ENCODE assay signal across 8 cellular contexts in genomic region chr2:109637749-109638570, GRCh38. TPM values are rescaled to one million over a fixed set of nuclear protein-coding genes. Genes with fewer than 3 reads are reported as not detected.
DNase-seq lines count a peak whose midpoint lies in the region; ATAC-seq and TF ChIP-seq lines count a peak whose summit lies in the region.

No MANE protein-coding gene starts in this region.

- H3K27me3 ChIP-seq in GM23248 (replicated peaks; ENCODE audit: insufficient read depth) (no peaks in the 10 kb centered on the region), thyroid gland (no peaks in the 10 kb centered on the region)

- H3K36me3 ChIP-seq in GM23248 (ENCODE audit: low read depth): no peaks in the 10 kb centered on the region
- no peaks in the 10 kb centered on the region for H3K36me3 ChIP-seq in thyroid gland

- intact Hi-C loops in thyroid gland (cut with DNase I): no loop called here

- no peak overlapping the region for H3K9ac ChIP-seq in GM23248

- no peaks in the 10 kb centered on the region for H3K79me2 ChIP-seq in GM23248 (ENCODE audit: insufficient read depth)

- ATAC-seq in GM18520 (IDR thresholded peaks at IDR 0.05; ENCODE audit: unreplicated experiment): peak; percentile 60

- H3K9me2 ChIP-seq in GM23248 (ENCODE audit: insufficient read depth): no peaks in the 10 kb centered on the region

- no peaks in the 10 kb centered on the region for H4K20me1 ChIP-seq in GM23248 (ENCODE audit: insufficient read depth)

- no peak for TF ChIP-seq POLR2A in NB4 (IDR thresholded peaks at IDR 0.05; ENCODE audit: extremely low read depth, insufficient read length)
- TF ChIP-seq POLR2A in thyroid gland (IDR thresholded peaks at IDR 0.05): no peak

- peaks cover 25% of the 10 kb centered on the region for H3K4me1 ChIP-seq in GM23248 (ENCODE audit: insufficient read depth)
- no peaks in the 10 kb centered on the region for H3K4me1 ChIP-seq in thyroid gland

- H2AFZ ChIP-seq in GM23248: peak overlapping the region; percentile 66

- H3K9me3 ChIP-seq in GM23248 (ENCODE audit: low read depth) (no peaks in the 10 kb centered on the region), thyroid gland (no peaks in the 10 kb centered on the region)

- WGBS in GM23248 (ENCODE audit: low coverage in 1 of 2, low lambda C conversion rate in 2 of 2, missing lambda C conversion rate in 2 of 2), 2 experiments: 61 to 62% methylated on average over 9 of the region's 9 CpGs
- 80 to 86% methylated on average over 9 of the region's 9 CpGs for WGBS in thyroid gland, 2 donors

- in situ Hi-C loops in GM23248 (cut with MboI): no loop called here

- DNase-seq in GM23248 (peak; percentile 83), NB4 (ENCODE audit: low read depth) (peak; percentile 54), iris pigment epithelial cell (ENCODE audit: low read depth) (peak; percentile 82), thyroid gland (no peak), NOMO-1 (lab: John Stamatoyannopoulos, UW; ENCODE audit: unreplicated experiment in 2 of 2) (no peak), substantia nigra (lab: John Stamatoyannopoulos, UW) (no peak)
- DNase-seq in central memory CD4-positive, alpha-beta T cell: no peak

- H3K4me3 ChIP-seq in GM23248 (0 out of 2 replicates have a peak overlapping the region, but pooled peaks have one; percentile 2), NB4 (ENCODE audit: low read depth, low read length) (no peak overlapping the region), thyroid gland (replicated peaks in 1 of 3) (no peak overlapping the region)

- no peak for TF ChIP-seq CTCF in NB4 (IDR thresholded peaks at IDR 0.05; ENCODE audit: low read depth, low read length)
- no peak for TF ChIP-seq CTCF in thyroid gland (IDR thresholded peaks at IDR 0.05)

- H3K27ac ChIP-seq in GM23248: peak overlapping the region; percentile 50
- H3K27ac ChIP-seq in thyroid gland: no peak overlapping the region
- H3K27ac ChIP-seq in substantia nigra (ENCODE audit: low read depth, low read length, poor library complexity, severe bottlenecking): no peak overlapping the region

- H3F3A ChIP-seq in GM23248 (ENCODE audit: insufficient read depth): peaks cover 32% of the 10 kb centered on the region

- H3K4me2 ChIP-seq in GM23248 (ENCODE audit: unreplicated experiment): peak overlapping the region; percentile 56

RNA-seq across cellular contexts. Expression of gene SOWAHC, which starts 23.8 kb away (rescaled TPM):
- total RNA-seq in GM23248 (2014; rRNA removed; shearing (Covaris generic)): 43.6 and 46.0 TPM in 2 replicates
- 18.0 and 19.8 TPM in 2 replicates for polyA plus RNA-seq in GM23248 (2016; fragmentation: Nextera tagmentation; extraction: Ambion mirVana)
- 10 to 100 TPM; 13.4 to 18.7 (median 17.0) TPM for total RNA-seq in thyroid gland

RNA-seq across cellular contexts. Expression of gene SEPTIN10, which starts 24.2 kb away (rescaled TPM):
- 129 and 152 TPM in 2 replicates for total RNA-seq in GM23248 (2014; rRNA removed; shearing (Covaris generic))
- polyA plus RNA-seq in GM23248 (2016; fragmentation: Nextera tagmentation; extraction: Ambion mirVana): 142 and 144 TPM in 2 replicates
- 10 to 100 TPM; 61.7 to 99.3 (median 70.4) TPM for total RNA-seq in thyroid gland

Comparison
In these comparisons a context has a peak if more than half of its experiments do, and no peak if none do; other contexts are left out.
1. DNase-seq: peak in GM23248 (single experiment), NB4 (single experiment) and iris pigment epithelial cell (single experiment); none in thyroid gland (0 of 2), central memory CD4-positive, alpha-beta T cell (single experiment), NOMO-1 (0 of 2) and substantia nigra (0 of 49).